19 cellular contexts compared by ENCODE assay signal in the genomic region with DNA sequence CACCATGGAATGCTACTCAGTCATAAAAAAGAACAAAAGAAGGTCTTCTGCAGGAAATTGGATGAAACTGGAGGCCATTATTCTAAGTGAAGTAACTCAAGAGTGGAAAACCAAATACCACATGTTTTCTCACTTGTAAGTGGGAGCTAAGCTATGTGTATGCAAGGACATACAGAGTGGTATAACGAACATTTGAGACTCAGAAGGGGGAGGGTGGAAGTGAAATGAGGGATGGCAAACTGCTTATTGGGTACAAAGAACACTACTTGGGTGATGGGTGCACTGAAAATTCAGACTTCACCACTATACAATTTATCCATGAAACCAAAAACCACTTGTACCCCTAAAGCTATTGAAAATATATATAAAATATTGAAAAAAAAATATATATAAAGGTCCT. TPM values are rescaled to one million over a fixed set of nuclear protein-coding genes. Genes with fewer than 3 reads are reported as not detected.
DNase-seq lines count a peak whose midpoint lies in the region; ATAC-seq and TF ChIP-seq lines count a peak whose summit lies in the region.
"Had no signal": no experiment of that assay in that cellular context is flagged by ENCODE, and none has a peak within 500 bp of the region (broad histone marks: within the 10 kb centered on the region; RNA-seq: fewer than 3 reads in every experiment).

No MANE protein-coding gene starts in this region.

- H3K9me3 Mint-ChIP-seq in glutamatergic neuron (ENCODE audit: unreplicated experiment), result peaks cover 3% of the 10 kb centered on the region
- H3K9me3 Mint-ChIP-seq: CD4-positive, alpha-beta T cell had no signal

- ATAC-seq in RWPE2 (ENCODE audit: low read depth) (no peak), upper lobe of right lung (no peak), GM18861 (IDR thresholded peaks at IDR 0.05; ENCODE audit: unreplicated experiment) (no peak)

- H3K36me3 ChIP-seq in RWPE2 (ENCODE audit: low read depth) (no peaks in the 10 kb centered on the region), upper lobe of right lung (no peaks in the 10 kb centered on the region)

- TF ChIP-seq CTCF in HL-60 (IDR thresholded peaks at IDR 0.05; ENCODE audit: insufficient read depth, low read length) (no peak), RWPE2 (IDR thresholded peaks at IDR 0.05; ENCODE audit: poor library complexity, severe bottlenecking) (no peak), upper lobe of right lung (IDR thresholded peaks at IDR 0.05) (no peak), glutamatergic neuron (IDR thresholded peaks at IDR 0.05; ENCODE audit: partially characterized antibody, unreplicated experiment) (no peak)

- H3K36me3 Mint-ChIP-seq in glutamatergic neuron (ENCODE audit: unreplicated experiment), result no peaks in the 10 kb centered on the region

- H3K27me3 ChIP-seq in HL-60 (ENCODE audit: insufficient read depth, poor library complexity, severe bottlenecking) (no peaks in the 10 kb centered on the region), RWPE2 (ENCODE audit: insufficient read depth, poor library complexity, severe bottlenecking) (no peaks in the 10 kb centered on the region), upper lobe of right lung (no peaks in the 10 kb centered on the region)

- no peak overlapping the region for H3K4me3 Mint-ChIP-seq in glutamatergic neuron (ENCODE audit: unreplicated experiment)
- H3K4me3 Mint-ChIP-seq: CD4-positive, alpha-beta T cell had no signal

- intact Hi-C loops in upper lobe of right lung (cut with DNase I), result no loop called here

- H3K4me3 ChIP-seq in HL-60 (replicated peaks; ENCODE audit: insufficient read depth, low read length) (no peak overlapping the region), RWPE2 (ENCODE audit: severe bottlenecking) (no peak overlapping the region), upper lobe of right lung (no peak overlapping the region)

- H3K4me1 ChIP-seq in RWPE2 (ENCODE audit: insufficient read depth, poor library complexity, severe bottlenecking) (peaks cover 36% of the 10 kb centered on the region), upper lobe of right lung (peaks cover 32% of the 10 kb centered on the region)

- H3K27ac Mint-ChIP-seq in glutamatergic neuron (ENCODE audit: unreplicated experiment), result no peak overlapping the region
- H3K27ac Mint-ChIP-seq: CD4-positive, alpha-beta T cell had no signal

- no peaks in the 10 kb centered on the region for H3K27me3 Mint-ChIP-seq in glutamatergic neuron (ENCODE audit: unreplicated experiment)

- DNase-seq in HL-60 (ENCODE audit: low read depth in 1 of 2, low spot score in 1 of 2) (peak in 1 of 2 experiments; percentile 65), MV-4-11 (lab: John Stamatoyannopoulos, UW) (peak; percentile 83), RWPE2 (ENCODE audit: low spot score) (no peak), upper lobe of right lung (no peak), glutamatergic neuron (no peak), T-helper 1 cell (no peak)
- DNase-seq: CD4-positive, alpha-beta T cell; COR-L47; DMS79; GOT3; IMR-90; NCI-H1092 treated with DMSO at 0.1 percent for 48 hours; NCI-H1436 treated with DMSO at 0.1 percent for 48 hours; NCI-H2029; NCI-H2227 treated with DMSO at 0.1 percent for 48 hours; NCI-H510A; NCI-H748 treated with DMSO at 0.1 percent for 48 hours; SHP77 had no signal

- no peaks in the 10 kb centered on the region for H3K9me3 ChIP-seq in RWPE2 (ENCODE audit: severe bottlenecking)
- no peaks in the 10 kb centered on the region for H3K9me3 ChIP-seq in upper lobe of right lung

- peak overlapping the region; percentile 89 for H3K27ac ChIP-seq in HL-60 (replicated peaks)
- H3K27ac ChIP-seq in RWPE2 (ENCODE audit: poor library complexity, severe bottlenecking), result peak overlapping the region; percentile 67
- peak overlapping the region; percentile 45 for H3K27ac ChIP-seq in upper lobe of right lung

- H3K4me1 Mint-ChIP-seq in glutamatergic neuron (ENCODE audit: low read depth, unreplicated experiment), result peaks cover 2% of the 10 kb centered on the region

RNA-seq across cellular contexts. Expression of a gene that starts 13.4 kb away (rescaled TPM):
- total RNA-seq in upper lobe of right lung, result 213 TPM
- total RNA-seq in glutamatergic neuron (ENCODE audit: unreplicated experiment), result 22.9 TPM
